1 cellular context compared by ENCODE assay signal in genomic region chr6:7058250-7058923, GRCh38.
A peak's percentile ranks its signal among the peaks of the same experiment; 100 is the strongest.
TF ChIP-seq lines count a peak whose summit lies in the region.

No MANE protein-coding gene starts in this region.

TF ChIP-seq in HCT116, 20 proteins besides CTCF, POLR2A, EP300 and RAD21 (continued from another document):
- TF ChIP-seq REST (IDR thresholded peaks at IDR 0.05; ENCODE audit: low read depth), result no peak
- peak; percentile 55 for TF ChIP-seq YY1 (IDR thresholded peaks at IDR 0.05; ENCODE audit: extremely low read depth, insufficient replicate concordance, low read depth, low read length)
- peak; percentile 90 for TF ChIP-seq POLR2AphosphoS5 (IDR thresholded peaks at IDR 0.05; ENCODE audit: low read depth, low read length)
